18 cellular contexts compared by ENCODE assay signal in the genomic region with DNA sequence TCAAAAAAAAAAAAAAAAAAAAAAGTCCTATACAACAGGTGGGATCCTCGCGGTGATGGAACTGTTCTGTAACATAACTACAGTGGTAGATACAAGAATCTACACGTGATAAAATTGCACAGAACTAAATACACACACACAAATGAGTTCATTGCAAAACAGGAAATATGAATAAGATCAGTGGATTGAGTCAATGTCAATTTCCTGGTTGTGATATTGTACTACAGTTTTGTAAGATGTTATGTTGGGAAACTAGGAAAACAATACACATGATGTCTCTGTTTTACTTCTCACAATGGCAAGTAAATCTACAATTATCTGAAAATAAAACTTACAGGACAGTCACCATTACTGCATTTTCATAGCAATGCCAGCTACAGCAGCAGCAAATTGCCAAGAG. TPM values are rescaled to one million over a fixed set of nuclear protein-coding genes. Genes with fewer than 3 reads are reported as not detected.
DNase-seq lines count a peak whose midpoint lies in the region; ATAC-seq and TF ChIP-seq lines count a peak whose summit lies in the region.
"Had no signal": no experiment of that assay in that cellular context is flagged by ENCODE, and none has a peak within 500 bp of the region (broad histone marks: within the 10 kb centered on the region; RNA-seq: fewer than 3 reads in every experiment).

No MANE protein-coding gene starts in this region.

- no peak overlapping the region for H3K27ac ChIP-seq in RWPE1
- H3K27ac ChIP-seq in upper lobe of right lung, result no peak overlapping the region
- H3K27ac ChIP-seq: C4-2B, suprapubic skin had no signal

- H3K4me1 ChIP-seq in upper lobe of right lung, result no peaks in the 10 kb centered on the region
- H3K4me1 ChIP-seq: suprapubic skin had no signal

- no peaks in the 10 kb centered on the region for H3K27me3 ChIP-seq in upper lobe of right lung
- H3K27me3 ChIP-seq: suprapubic skin had no signal

- peaks cover 4% of the 10 kb centered on the region for H3K9me3 ChIP-seq in upper lobe of right lung

- ATAC-seq in upper lobe of right lung, result peak; percentile 65
- ATAC-seq: activated T-cell treated with anti-CD3 and anti-CD28 coated beads, Interleukin-2, amount 50 U/mL, for 4 hours; GM23338; sciatic nerve had no signal

- no peak overlapping the region for H3K4me3 ChIP-seq in upper lobe of right lung
- H3K4me3 ChIP-seq: GM23338, suprapubic skin had no signal

- POLR2A ChIA-PET in RWPE1 (lab: Yijun Ruan, JAX; ENCODE audit: low non-redundant PET), result no interaction called here

- intact Hi-C loops in upper lobe of right lung (cut with DNase I), result no loop called here

- CTCF ChIA-PET in RWPE1 (lab: Yijun Ruan, JAX), result no interaction called here

- no peaks in the 10 kb centered on the region for H3K36me3 ChIP-seq in upper lobe of right lung
- H3K36me3 ChIP-seq: suprapubic skin had no signal

- TF ChIP-seq CTCF in RWPE1 (conservative IDR thresholded peaks at IDR 0.05; ENCODE audit: low read depth) (no peak), upper lobe of right lung (IDR thresholded peaks at IDR 0.05) (no peak)

- DNase-seq in HT1080 (ENCODE audit: low read depth) (peak; percentile 67), RWPE1 (ENCODE audit: low spot score) (peak; percentile 2), fibroblast of gingiva (ENCODE audit: low read depth) (peak; percentile 75), upper lobe of right lung (no peak), GOT3 (lab: John Stamatoyannopoulos, UW) (no peak)
- DNase-seq in activated CD4-positive, CD25-positive, alpha-beta regulatory T cell treated with anti-CD3 and anti-CD28 coated beads, Interleukin-2, amount 50 U/mL, for 72 hours, result no peak
- DNase-seq in activated CD4-positive, alpha-beta T cell treated with anti-CD3 and anti-CD28 coated beads for 48 hours, result no peak
- DNase-seq: activated naive CD8-positive, alpha-beta T cell treated with anti-CD3 and anti-CD28 coated beads for 36 hours; activated T-cell treated with anti-CD3 and anti-CD28 coated beads, Interleukin-2, amount 50 U/mL, for 4 hours; immature natural killer cell; NCI-H1048; NK-92 treated with Interleukin-12 subunit alpha and Interleukin-12 subunit beta, amount 100 ng/mL, for 24 hours; stimulated activated CD4-positive, alpha-beta T cell treated with anti-CD3 and anti-CD28 coated beads, Interleukin-4, amount 100 ng/mL, for 1 hour; stimulated activated CD8-positive, alpha-beta memory T cell treated with anti-CD3 and anti-CD28 coated beads, Interleukin-4, amount 100 ng/mL, for 48 hours had no signal

RNA-seq across cellular contexts. Expression of gene ITGB3BP, which starts 59.8 kb away (rescaled TPM):
- total RNA-seq in HT1080 (2014; rRNA removed; shearing (Covaris generic)), result 29.1 and 31.0 TPM in 2 replicates
- 40.3 and 43.1 TPM in 2 replicates for polyA plus RNA-seq in HT1080 (2015; cell fraction: cytosol; rRNA removed)
- polyA plus RNA-seq in HT1080 (2015; cell fraction: nucleus; rRNA removed), result 49.7 and 53.6 TPM in 2 replicates
- total RNA-seq in upper lobe of right lung, result 18.5 TPM

Comparison
In these comparisons a context has a peak if more than half of its experiments do, and no peak if none do; other contexts are left out.
1. DNase-seq: peak in HT1080 (single experiment), RWPE1 (single experiment) and fibroblast of gingiva (single experiment); none in upper lobe of right lung (single experiment), GOT3 (single experiment), activated CD4-positive, CD25-positive, alpha-beta regulatory T cell treated with anti-CD3 and anti-CD28 coated beads, Interleukin-2, amount 50 U/mL, for 72 hours (single experiment) and activated CD4-positive, alpha-beta T cell treated with anti-CD3 and anti-CD28 coated beads for 48 hours (single experiment).